ENCODE assay signal across 1 cellular context in the genomic region with DNA sequence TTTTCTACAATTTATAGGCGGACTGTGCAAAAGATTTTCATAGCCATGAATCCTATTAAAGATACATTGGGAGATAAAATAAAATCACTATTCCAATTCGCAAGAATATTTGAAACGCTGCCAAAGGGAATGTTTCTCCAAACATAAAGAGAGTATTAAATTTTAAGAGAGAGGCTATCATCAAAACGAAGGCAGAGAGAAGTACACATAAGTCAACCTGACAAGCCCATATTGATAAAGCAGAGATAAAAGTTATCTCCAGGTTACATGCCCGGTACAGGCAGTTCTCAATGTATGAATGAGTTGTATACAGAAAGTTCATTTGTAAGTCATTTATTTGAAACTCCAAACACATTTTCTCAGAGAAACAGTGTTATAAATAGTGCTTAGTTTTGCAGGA.
TF ChIP-seq lines count a peak whose summit lies in the region.

No MANE protein-coding gene starts in this region.

TF ChIP-seq in HEK293, 187 proteins besides CTCF, POLR2A, EP300 and RAD21 (continued from another document):
- TF ChIP-seq, protein P1, sequence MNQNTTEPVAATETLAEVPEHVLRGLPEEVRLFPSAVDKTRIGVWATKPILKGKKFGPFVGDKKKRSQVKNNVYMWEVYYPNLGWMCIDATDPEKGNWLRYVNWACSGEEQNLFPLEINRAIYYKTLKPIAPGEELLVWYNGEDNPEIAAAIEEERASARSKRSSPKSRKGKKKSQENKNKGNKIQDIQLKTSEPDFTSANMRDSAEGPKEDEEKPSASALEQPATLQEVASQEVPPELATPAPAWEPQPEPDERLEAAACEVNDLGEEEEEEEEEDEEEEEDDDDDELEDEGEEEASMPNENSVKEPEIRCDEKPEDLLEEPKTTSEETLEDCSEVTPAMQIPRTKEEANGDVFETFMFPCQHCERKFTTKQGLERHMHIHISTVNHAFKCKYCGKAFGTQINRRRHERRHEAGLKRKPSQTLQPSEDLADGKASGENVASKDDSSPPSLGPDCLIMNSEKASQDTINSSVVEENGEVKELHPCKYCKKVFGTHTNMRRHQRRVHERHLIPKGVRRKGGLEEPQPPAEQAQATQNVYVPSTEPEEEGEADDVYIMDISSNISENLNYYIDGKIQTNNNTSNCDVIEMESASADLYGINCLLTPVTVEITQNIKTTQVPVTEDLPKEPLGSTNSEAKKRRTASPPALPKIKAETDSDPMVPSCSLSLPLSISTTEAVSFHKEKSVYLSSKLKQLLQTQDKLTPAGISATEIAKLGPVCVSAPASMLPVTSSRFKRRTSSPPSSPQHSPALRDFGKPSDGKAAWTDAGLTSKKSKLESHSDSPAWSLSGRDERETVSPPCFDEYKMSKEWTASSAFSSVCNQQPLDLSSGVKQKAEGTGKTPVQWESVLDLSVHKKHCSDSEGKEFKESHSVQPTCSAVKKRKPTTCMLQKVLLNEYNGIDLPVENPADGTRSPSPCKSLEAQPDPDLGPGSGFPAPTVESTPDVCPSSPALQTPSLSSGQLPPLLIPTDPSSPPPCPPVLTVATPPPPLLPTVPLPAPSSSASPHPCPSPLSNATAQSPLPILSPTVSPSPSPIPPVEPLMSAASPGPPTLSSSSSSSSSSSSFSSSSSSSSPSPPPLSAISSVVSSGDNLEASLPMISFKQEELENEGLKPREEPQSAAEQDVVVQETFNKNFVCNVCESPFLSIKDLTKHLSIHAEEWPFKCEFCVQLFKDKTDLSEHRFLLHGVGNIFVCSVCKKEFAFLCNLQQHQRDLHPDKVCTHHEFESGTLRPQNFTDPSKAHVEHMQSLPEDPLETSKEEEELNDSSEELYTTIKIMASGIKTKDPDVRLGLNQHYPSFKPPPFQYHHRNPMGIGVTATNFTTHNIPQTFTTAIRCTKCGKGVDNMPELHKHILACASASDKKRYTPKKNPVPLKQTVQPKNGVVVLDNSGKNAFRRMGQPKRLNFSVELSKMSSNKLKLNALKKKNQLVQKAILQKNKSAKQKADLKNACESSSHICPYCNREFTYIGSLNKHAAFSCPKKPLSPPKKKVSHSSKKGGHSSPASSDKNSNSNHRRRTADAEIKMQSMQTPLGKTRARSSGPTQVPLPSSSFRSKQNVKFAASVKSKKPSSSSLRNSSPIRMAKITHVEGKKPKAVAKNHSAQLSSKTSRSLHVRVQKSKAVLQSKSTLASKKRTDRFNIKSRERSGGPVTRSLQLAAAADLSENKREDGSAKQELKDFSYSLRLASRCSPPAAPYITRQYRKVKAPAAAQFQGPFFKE (tag by site-specific recombination; IDR thresholded peaks at IDR 0.05; ENCODE audit: borderline replicate concordance) = no peak
- TF ChIP-seq ZSCAN16 (tag by site-specific recombination; IDR thresholded peaks at IDR 0.05) (no peak), ZFP69B (tag by site-specific recombination; IDR thresholded peaks at IDR 0.05) (no peak), ZNF596 (tag by site-specific recombination; IDR thresholded peaks at IDR 0.05) (peak; percentile 41; the same call in 1 of the 2 replicates), ZNF707 (tag by site-specific recombination; IDR thresholded peaks at IDR 0.05) (no peak), PRDM6 (tag by site-specific recombination; IDR thresholded peaks at IDR 0.05) (0 out of 2 replicates have a peak, but pooled peaks have one; percentile 5), ZNF776 (tag by site-specific recombination; IDR thresholded peaks at IDR 0.05; ENCODE audit: borderline replicate concordance) (no peak), ZNF624 (tag by site-specific recombination; IDR thresholded peaks at IDR 0.05) (no peak), ZNF571 (tag by site-specific recombination; IDR thresholded peaks at IDR 0.05) (no peak), ZNF324 (tag by site-specific recombination; IDR thresholded peaks at IDR 0.05) (no peak), ZNF501 (tag by site-specific recombination; IDR thresholded peaks at IDR 0.05) (no peak), ZNF112 (tag by site-specific recombination; IDR thresholded peaks at IDR 0.05) (no peak), ZNF664 (tag by site-specific recombination; IDR thresholded peaks at IDR 0.05) (no peak), ZNF48 (tag by site-specific recombination; IDR thresholded peaks at IDR 0.05) (no peak), ZNF174 (tag by site-specific recombination; IDR thresholded peaks at IDR 0.05) (no peak), ZNF623 (tag by site-specific recombination; IDR thresholded peaks at IDR 0.05) (no peak), ZNF518A (tag by site-specific recombination; conservative IDR thresholded peaks at IDR 0.05; ENCODE audit: low read depth) (no peak), SP7 (tag by site-specific recombination; IDR thresholded peaks at IDR 0.05) (no peak), KLF17 (tag by site-specific recombination; IDR thresholded peaks at IDR 0.05) (no peak)
- TF ChIP-seq, protein P2, sequence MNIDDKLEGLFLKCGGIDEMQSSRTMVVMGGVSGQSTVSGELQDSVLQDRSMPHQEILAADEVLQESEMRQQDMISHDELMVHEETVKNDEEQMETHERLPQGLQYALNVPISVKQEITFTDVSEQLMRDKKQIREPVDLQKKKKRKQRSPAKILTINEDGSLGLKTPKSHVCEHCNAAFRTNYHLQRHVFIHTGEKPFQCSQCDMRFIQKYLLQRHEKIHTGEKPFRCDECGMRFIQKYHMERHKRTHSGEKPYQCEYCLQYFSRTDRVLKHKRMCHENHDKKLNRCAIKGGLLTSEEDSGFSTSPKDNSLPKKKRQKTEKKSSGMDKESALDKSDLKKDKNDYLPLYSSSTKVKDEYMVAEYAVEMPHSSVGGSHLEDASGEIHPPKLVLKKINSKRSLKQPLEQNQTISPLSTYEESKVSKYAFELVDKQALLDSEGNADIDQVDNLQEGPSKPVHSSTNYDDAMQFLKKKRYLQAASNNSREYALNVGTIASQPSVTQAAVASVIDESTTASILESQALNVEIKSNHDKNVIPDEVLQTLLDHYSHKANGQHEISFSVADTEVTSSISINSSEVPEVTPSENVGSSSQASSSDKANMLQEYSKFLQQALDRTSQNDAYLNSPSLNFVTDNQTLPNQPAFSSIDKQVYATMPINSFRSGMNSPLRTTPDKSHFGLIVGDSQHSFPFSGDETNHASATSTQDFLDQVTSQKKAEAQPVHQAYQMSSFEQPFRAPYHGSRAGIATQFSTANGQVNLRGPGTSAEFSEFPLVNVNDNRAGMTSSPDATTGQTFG (tag by site-specific recombination; IDR thresholded peaks at IDR 0.05; ENCODE audit: borderline replicate concordance) = no peak
